Comparison of ENCODE assay signal across 14 cellular contexts in genomic region chr4:47972181-47972580, GRCh38. TPM values are rescaled to one million over a fixed set of nuclear protein-coding genes. Genes with fewer than 3 reads are reported as not detected.
DNase-seq lines count a peak whose midpoint lies in the region; ATAC-seq and TF ChIP-seq lines count a peak whose summit lies in the region.
"Had no signal": no experiment of that assay in that cellular context is flagged by ENCODE, and none has a peak within 500 bp of the region (broad histone marks: within the 10 kb centered on the region; RNA-seq: fewer than 3 reads in every experiment).

No MANE protein-coding gene starts in this region.

- DNase-seq in globus pallidus (ENCODE audit: low spot score) (peak; percentile 41), cerebellum (ENCODE audit: low spot score) (no peak), immature natural killer cell (no peak)
- DNase-seq in stimulated activated CD4-positive, alpha-beta T cell treated with anti-CD3 and anti-CD28 coated beads, Interleukin-1b, Interleukin-23, amount 100 ng/mL, for 48 hours = no peak
- no peak for DNase-seq in stimulated activated CD4-positive, alpha-beta T cell treated with anti-CD3 and anti-CD28 coated beads, Interleukin-2, amount 100 ng/mL, for 48 hours
- DNase-seq: activated B cell treated with CpG ODN at 0.5 μM for 24 hours, dorsolateral prefrontal cortex, foreskin keratinocyte, NCI-H510A treated with DMSO at 0.1 percent for 48 hours had no signal

- peaks cover 2 to 7% (median 4%) of the 10 kb centered on the region in 3 donors for H3K27me3 Mint-ChIP-seq in immature natural killer cell (ENCODE audit: low read depth in 3 of 3)

- ATAC-seq in GM18505 (IDR thresholded peaks at IDR 0.05; ENCODE audit: unreplicated experiment) (peak; percentile 97), GM21529 (IDR thresholded peaks at IDR 0.05; ENCODE audit: unreplicated experiment) (peak; percentile 96), HG03342 (IDR thresholded peaks at IDR 0.05; ENCODE audit: unreplicated experiment) (peak; percentile 79)
- ATAC-seq: foreskin keratinocyte had no signal

- H3K4me3 Mint-ChIP-seq in immature natural killer cell = no peak overlapping the region
- H3K4me3 Mint-ChIP-seq: activated B cell treated with CpG ODN at 0.5 μM for 24 hours, neural crest cell had no signal

- H3K36me3 Mint-ChIP-seq in immature natural killer cell = no peaks in the 10 kb centered on the region

- H3K27ac Mint-ChIP-seq in immature natural killer cell = no peak overlapping the region
- H3K27ac Mint-ChIP-seq: activated B cell treated with CpG ODN at 0.5 μM for 24 hours had no signal

- no peaks in the 10 kb centered on the region for H3K9me3 Mint-ChIP-seq in immature natural killer cell
- H3K9me3 Mint-ChIP-seq: activated B cell treated with CpG ODN at 0.5 μM for 24 hours had no signal

- no peaks in the 10 kb centered on the region for H3K4me1 Mint-ChIP-seq in immature natural killer cell
- H3K4me1 Mint-ChIP-seq: neural crest cell had no signal

- TF ChIP-seq POLR2A in GM18505 (IDR thresholded peaks at IDR 0.05; ENCODE audit: borderline replicate concordance, extremely low read depth, insufficient read depth, insufficient read length) = no peak

RNA-seq across cellular contexts. Expression of gene CNGA1, which starts 44.3 kb away (rescaled TPM):
- total RNA-seq in cerebellum = 0.18 TPM
- polyA plus RNA-seq in immature natural killer cell = not detected
- total RNA-seq: activated B cell treated with CpG ODN at 0.5 μM for 24 hours, G401, neural crest cell had no signal

RNA-seq across cellular contexts. Expression of gene NIPAL1, which starts 44.4 kb away (rescaled TPM):
- total RNA-seq in cerebellum = 3.9 TPM
- polyA plus RNA-seq in immature natural killer cell = not detected

RNA-seq across cellular contexts. Expression of gene NFXL1, which starts 57.8 kb away (rescaled TPM):
- 26.3 TPM for total RNA-seq in cerebellum
- 1 to 10 TPM; 1.7 to 6.4 (median 5.4) TPM for polyA plus RNA-seq in immature natural killer cell
